Comparison of ENCODE assay signal across 12 cellular contexts in the genomic region with DNA sequence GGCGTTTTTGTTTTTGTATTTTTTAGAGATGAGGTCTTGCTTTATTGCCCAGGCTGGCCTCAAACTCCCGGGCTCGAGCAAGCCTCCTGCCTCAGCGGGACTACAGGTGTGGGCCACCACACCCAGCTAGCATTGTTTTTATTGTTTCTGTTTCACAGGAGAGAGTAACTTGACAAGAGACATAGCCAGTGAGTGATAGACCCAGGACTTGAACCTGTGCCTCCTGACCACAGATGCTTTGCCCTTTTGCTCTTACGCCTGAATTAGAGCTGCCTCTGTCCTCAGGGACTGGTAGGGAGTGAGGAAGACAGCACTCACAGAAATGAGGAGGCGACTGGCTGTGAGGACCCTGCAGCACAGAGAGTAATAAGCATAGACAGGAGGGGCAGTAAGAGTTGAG. TPM values are rescaled to one million over a fixed set of nuclear protein-coding genes. Genes with fewer than 3 reads are reported as not detected.
DNase-seq lines count a peak whose midpoint lies in the region; ATAC-seq and TF ChIP-seq lines count a peak whose summit lies in the region.
"Had no signal": no experiment of that assay in that cellular context is flagged by ENCODE, and none has a peak within 500 bp of the region (broad histone marks: within the 10 kb centered on the region; RNA-seq: fewer than 3 reads in every experiment).

No MANE protein-coding gene starts in this region.

- peaks cover 12 to 59% of the 10 kb centered on the region in 2 donors for H3K4me1 ChIP-seq in left lung
- peaks cover 44% of the 10 kb centered on the region for H3K4me1 ChIP-seq in thymus (ENCODE audit: control insufficient read depth, insufficient read depth, low read length)
- H3K4me1 ChIP-seq: pancreas had no signal

- WGBS in thymus: 29% methylated on average over 6 of the region's 6 CpGs

- H3K27ac ChIP-seq in left lung (peak overlapping the region; percentile 31 to 88), thymus (ENCODE audit: low read depth) (peak overlapping the region; percentile 95)
- H3K27ac ChIP-seq: pancreas had no signal

- H3K9me3 Mint-ChIP-seq in activated CD8-positive, alpha-beta T cell treated with anti-CD3 and anti-CD28 coated beads for 36 hours: no peaks in the 10 kb centered on the region

- CTCF ChIA-PET in activated CD8-positive, alpha-beta T cell treated with anti-CD3 and anti-CD28 coated beads for 36 hours (lab: Charles Lee): interaction anchor here (1.8 to 26.8 kb wide), 8 partner anchors 8 to 125 kb away, joined by 4 to 913 read pairs (median 31); no protein-coding TSS in a partner anchor

- H3K4me3 ChIP-seq in left lung: peak overlapping the region; percentile 1 to 25
- peak overlapping the region; percentile 73 for H3K4me3 ChIP-seq in thymus (ENCODE audit: low read length)

- H3K9me3 ChIP-seq in left lung: no peaks in the 10 kb centered on the region
- H3K9me3 ChIP-seq in thymus (ENCODE audit: control insufficient read depth): no peaks in the 10 kb centered on the region
- H3K9me3 ChIP-seq: pancreas had no signal

- ATAC-seq in activated CD8-positive, alpha-beta T cell treated with anti-CD3 and anti-CD28 coated beads for 36 hours: no peak
- ATAC-seq in left lung: no peak
- ATAC-seq in GM19467 (IDR thresholded peaks at IDR 0.05; ENCODE audit: unreplicated experiment): no peak
- ATAC-seq in HG03442 (IDR thresholded peaks at IDR 0.05; ENCODE audit: unreplicated experiment): no peak
- ATAC-seq in GM19324 (IDR thresholded peaks at IDR 0.05; ENCODE audit: low FRiP score, unreplicated experiment): no peak

- POLR2A ChIA-PET in activated CD8-positive, alpha-beta T cell treated with anti-CD3 and anti-CD28 coated beads for 36 hours (lab: Charles Lee): interaction anchor here (0.6 to 24.7 kb wide), 10 partner anchors 5 to 308 kb away, joined by 3 to 840 read pairs (median 6); partner anchors contain the start of gene EVL

- TF ChIP-seq CTCF in activated CD8-positive, alpha-beta T cell treated with anti-CD3 and anti-CD28 coated beads for 36 hours (IDR thresholded peaks at IDR 0.05): no peak
- TF ChIP-seq CTCF in left lung (IDR thresholded peaks at IDR 0.05): no peak

- peak; percentile 47 for DNase-seq in activated T-cell treated with anti-CD3 and anti-CD28 coated beads, Interleukin-2, amount 50 U/mL, for 1 hour
- DNase-seq in activated T-cell treated with anti-CD3 and anti-CD28 coated beads, Interleukin-2, amount 50 U/mL, for 48 hours: no peak
- DNase-seq in activated CD8-positive, alpha-beta T cell treated with anti-CD3 and anti-CD28 coated beads for 36 hours: peak; percentile 48
- DNase-seq in left lung: no peak
- DNase-seq: amniotic stem cell, NCI-H2029, OCI-M1, pancreas had no signal

- H3K27ac Mint-ChIP-seq in activated CD8-positive, alpha-beta T cell treated with anti-CD3 and anti-CD28 coated beads for 36 hours: peak overlapping the region; percentile 99

- H3K4me3 Mint-ChIP-seq in activated CD8-positive, alpha-beta T cell treated with anti-CD3 and anti-CD28 coated beads for 36 hours: peak overlapping the region; percentile 89

- H3K36me3 ChIP-seq in left lung (no peaks in the 10 kb centered on the region), thymus (ENCODE audit: control insufficient read depth, insufficient read depth) (no peaks in the 10 kb centered on the region)
- H3K36me3 ChIP-seq: pancreas had no signal

- H3K36me3 Mint-ChIP-seq in activated CD8-positive, alpha-beta T cell treated with anti-CD3 and anti-CD28 coated beads for 36 hours (ENCODE audit: low read depth): peaks cover 58% of the 10 kb centered on the region

- H3K27me3 Mint-ChIP-seq in activated CD8-positive, alpha-beta T cell treated with anti-CD3 and anti-CD28 coated beads for 36 hours: no peaks in the 10 kb centered on the region

- peaks cover 47% of the 10 kb centered on the region for H3K4me1 Mint-ChIP-seq in activated CD8-positive, alpha-beta T cell treated with anti-CD3 and anti-CD28 coated beads for 36 hours (ENCODE audit: low read depth)

- intact Hi-C loops in activated CD8-positive, alpha-beta T cell treated with anti-CD3 and anti-CD28 coated beads for 36 hours (cut with micrococcal nuclease): loop anchor here (5.0 to 10.0 kb wide), 6 partner anchors 40 to 803 kb away; partner anchors contain the start of genes WDR25 and YY1
- intact Hi-C loops in left lung (cut with DNase I): no loop called here

- H3K27me3 ChIP-seq in left lung (no peaks in the 10 kb centered on the region), thymus (ENCODE audit: control insufficient read depth, insufficient read depth) (no peaks in the 10 kb centered on the region)
- H3K27me3 ChIP-seq: pancreas had no signal

RNA-seq across cellular contexts. Expression of gene EVL, which starts 2.3 kb away (rescaled TPM):
- total RNA-seq in activated CD8-positive, alpha-beta T cell treated with anti-CD3 and anti-CD28 coated beads for 36 hours: 100 to 1,000 TPM; 340 to 351 TPM
- 10 to 100 TPM; 60.2 to 84.5 TPM for total RNA-seq in left lung
- polyA plus RNA-seq in thymus: 233 TPM

Comparison
In these comparisons a context has a peak if more than half of its experiments do, and no peak if none do; other contexts are left out.
1. DNase-seq: peak in activated T-cell treated with anti-CD3 and anti-CD28 coated beads, Interleukin-2, amount 50 U/mL, for 1 hour (single experiment) and activated CD8-positive, alpha-beta T cell treated with anti-CD3 and anti-CD28 coated beads for 36 hours (single experiment); none in activated T-cell treated with anti-CD3 and anti-CD28 coated beads, Interleukin-2, amount 50 U/mL, for 48 hours (0 of 2) and left lung (0 of 2).